ENCODE assay signal across 26 cellular contexts in genomic region chr1:2472561-2473166, GRCh38. TPM values are rescaled to one million over a fixed set of nuclear protein-coding genes. Genes with fewer than 3 reads are reported as not detected.
"Had no signal": no experiment of that assay in that cellular context is flagged by ENCODE, and none has a peak within 500 bp of the region (broad histone marks: within the 10 kb centered on the region; RNA-seq: fewer than 3 reads in every experiment).

No MANE protein-coding gene starts in this region.

- H3K27me3 ChIP-seq: ascending aorta, body of pancreas, MG63 had no signal

- H3K4me3 ChIP-seq: ascending aorta, body of pancreas, MG63 had no signal

- H3K36me3 Mint-ChIP-seq: activated CD4-positive, alpha-beta memory T cell treated with anti-CD3 and anti-CD28 coated beads for 36 hours; activated naive CD4-positive, alpha-beta T cell treated with anti-CD3 and anti-CD28 coated beads, Interleukin-2, amount 50 U/mL, for 72 hours had no signal

- H3K27ac Mint-ChIP-seq: activated B cell treated with CpG ODN at 0.5 μM for 24 hours; activated CD4-positive, alpha-beta memory T cell treated with anti-CD3 and anti-CD28 coated beads for 36 hours; activated CD4-positive, alpha-beta T cell treated with anti-CD3 and anti-CD28 coated beads, Interleukin-2, amount 10 ng/mL, durations not matched to agents 24 days and 14 days; activated naive CD4-positive, alpha-beta T cell treated with anti-CD3 and anti-CD28 coated beads, Interleukin-2, amount 50 U/mL, for 72 hours; activated naive CD8-positive, alpha-beta T cell treated with anti-CD3 and anti-CD28 coated beads, Interleukin-2, amount 50 U/mL, for 24 hours; T-helper 17 cell had no signal

- ATAC-seq: activated naive CD4-positive, alpha-beta T cell treated with anti-CD3 and anti-CD28 coated beads, Interleukin-2, amount 50 U/mL, for 72 hours; activated naive CD8-positive, alpha-beta T cell treated with anti-CD3 and anti-CD28 coated beads, Interleukin-2, amount 50 U/mL, for 24 hours; activated T-cell treated with anti-CD3 and anti-CD28 coated beads, Interleukin-2, amount 50 U/mL, for 4 hours; T-helper 17 cell had no signal

- H3K9me3 ChIP-seq: ascending aorta, body of pancreas, MG63 had no signal

- H3K4me3 Mint-ChIP-seq: activated B cell treated with CpG ODN at 0.5 μM for 24 hours; activated CD4-positive, alpha-beta memory T cell treated with anti-CD3 and anti-CD28 coated beads for 36 hours; activated CD4-positive, alpha-beta T cell treated with anti-CD3 and anti-CD28 coated beads, Interleukin-2, amount 10 ng/mL, durations not matched to agents 24 days and 14 days; activated naive CD8-positive, alpha-beta T cell treated with anti-CD3 and anti-CD28 coated beads, Interleukin-2, amount 50 U/mL, for 24 hours; activated T-cell treated with anti-CD3 and anti-CD28 coated beads, Interleukin-2, amount 50 U/mL, for 4 hours; central memory CD8-positive, alpha-beta T cell; T-helper 17 cell had no signal

- H3K36me3 ChIP-seq: ascending aorta, MG63 had no signal

- H3K27ac ChIP-seq: ascending aorta, body of pancreas had no signal

- H3K9me3 Mint-ChIP-seq: activated B cell treated with CpG ODN at 0.5 μM for 24 hours; activated CD4-positive, alpha-beta memory T cell treated with anti-CD3 and anti-CD28 coated beads for 36 hours; activated CD4-positive, alpha-beta T cell treated with anti-CD3 and anti-CD28 coated beads, Interleukin-2, amount 10 ng/mL, durations not matched to agents 24 days and 14 days; activated naive CD4-positive, alpha-beta T cell treated with anti-CD3 and anti-CD28 coated beads, Interleukin-2, amount 50 U/mL, for 72 hours; activated naive CD8-positive, alpha-beta T cell treated with anti-CD3 and anti-CD28 coated beads, Interleukin-2, amount 50 U/mL, for 24 hours; activated T-cell treated with anti-CD3 and anti-CD28 coated beads, Interleukin-2, amount 50 U/mL, for 4 hours; central memory CD8-positive, alpha-beta T cell had no signal

- H3K4me1 ChIP-seq: ascending aorta, body of pancreas had no signal

- H3K27me3 Mint-ChIP-seq: activated B cell treated with CpG ODN at 0.5 μM for 24 hours; activated CD4-positive, alpha-beta memory T cell treated with anti-CD3 and anti-CD28 coated beads for 36 hours; activated CD4-positive, alpha-beta T cell treated with anti-CD3 and anti-CD28 coated beads, Interleukin-2, amount 10 ng/mL, durations not matched to agents 24 days and 14 days; activated naive CD8-positive, alpha-beta T cell treated with anti-CD3 and anti-CD28 coated beads, Interleukin-2, amount 50 U/mL, for 24 hours; central memory CD8-positive, alpha-beta T cell; T-helper 17 cell had no signal

- H3K4me1 Mint-ChIP-seq: activated CD4-positive, alpha-beta T cell treated with anti-CD3 and anti-CD28 coated beads, Interleukin-2, amount 10 ng/mL, durations not matched to agents 24 days and 14 days; activated naive CD8-positive, alpha-beta T cell treated with anti-CD3 and anti-CD28 coated beads, Interleukin-2, amount 50 U/mL, for 24 hours; T-helper 17 cell had no signal

- DNase-seq: activated B cell treated with CpG ODN at 0.5 μM for 24 hours; activated CD4-positive, alpha-beta memory T cell treated with anti-CD3 and anti-CD28 coated beads for 36 hours; activated CD4-positive, alpha-beta T cell treated with anti-CD3 and anti-CD28 coated beads for 1 hour; activated CD4-positive, alpha-beta T cell treated with anti-CD3 and anti-CD28 coated beads, Interleukin-2, amount 10 ng/mL, durations not matched to agents 24 days and 14 days; activated CD8-positive, alpha-beta memory T cell treated with anti-CD3 and anti-CD28 coated beads for 24 hours; activated effector memory CD4-positive, alpha-beta T cell treated with anti-CD3 and anti-CD28 coated beads, Interleukin-2, amount 50 U/mL, for 16 hours; activated naive CD4-positive, alpha-beta T cell treated with Interleukin-2 at 50 U/mL for 16 hours; activated naive CD8-positive, alpha-beta T cell treated with anti-CD3 and anti-CD28 coated beads, Interleukin-2, amount 50 U/mL, for 24 hours; activated T-cell treated with anti-CD3 and anti-CD28 coated beads, Interleukin-2, amount 50 U/mL, for 4 hours; amniotic stem cell; body of pancreas; MG63; MV-4-11; NCI-H1092 treated with DMSO at 0.1 percent for 48 hours; NCI-H1417 treated with DMSO at 0.1 percent for 48 hours; NCI-H187; NCI-H2171; NCI-H2227 treated with DMSO at 0.1 percent for 48 hours; NCI-H446 treated with DMSO at 0.1 percent for 48 hours; SHP77 treated with DMSO at 0.1 percent for 48 hours; T-helper 17 cell; T-helper 9 cell had no signal

RNA-seq across cellular contexts. Expression of gene PLCH2, which starts 3.4 kb away (rescaled TPM):
- total RNA-seq: ascending aorta, SK-MEL-5 had no signal

RNA-seq across cellular contexts. Expression of gene HES5, which starts 57.4 kb away (rescaled TPM):
- total RNA-seq: activated B cell treated with CpG ODN at 0.5 μM for 24 hours; activated CD4-positive, alpha-beta T cell treated with anti-CD3 and anti-CD28 coated beads, Interleukin-2, amount 10 ng/mL, durations not matched to agents 24 days and 14 days; activated T-cell treated with anti-CD3 and anti-CD28 coated beads, Interleukin-2, amount 50 U/mL, for 4 hours; ascending aorta; body of pancreas; SK-MEL-5; T-helper 17 cell had no signal
